Comparison of ENCODE assay signal across 9 cellular contexts in the genomic region with DNA sequence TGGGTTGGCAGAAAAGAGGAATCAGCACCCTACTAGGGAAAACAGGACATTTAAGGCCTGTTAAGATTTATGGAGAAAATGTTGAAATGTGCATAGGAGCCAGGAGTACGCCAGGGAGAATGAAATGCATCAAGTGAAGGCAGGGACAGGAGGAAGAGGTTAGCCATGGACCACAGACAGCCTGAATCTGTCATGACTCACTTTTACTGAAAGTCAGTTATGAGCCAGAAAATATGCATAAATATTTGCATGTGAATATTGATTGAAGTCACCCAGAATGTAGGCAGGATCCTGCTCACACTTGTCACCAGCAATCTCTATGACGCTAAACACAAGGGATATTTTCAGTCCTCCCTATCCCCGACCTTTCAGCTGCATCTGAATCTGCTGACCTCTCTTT. TPM values are rescaled to one million over a fixed set of nuclear protein-coding genes. Genes with fewer than 3 reads are reported as not detected.
DNase-seq lines count a peak whose midpoint lies in the region; TF ChIP-seq lines count a peak whose summit lies in the region.
"Had no signal": no experiment of that assay in that cellular context is flagged by ENCODE, and none has a peak within 500 bp of the region (broad histone marks: within the 10 kb centered on the region; RNA-seq: fewer than 3 reads in every experiment).

No MANE protein-coding gene starts in this region.

- DNase-seq in GM03348 (ENCODE audit: low spot score): peak; percentile 86
- peak; percentile 88 for DNase-seq in HFF-Myc (ENCODE audit: extremely low read depth, low read depth)
- DNase-seq in RPMI7951 (ENCODE audit: low read depth): peak; percentile 76
- DNase-seq in fibroblast of villous mesenchyme (ENCODE audit: low read depth): peak; percentile 98
- DNase-seq in LoVo (ENCODE audit: low spot score): no peak
- no peak for DNase-seq in NCI-H446 treated with DMSO at 0.1 percent for 48 hours (lab: John Stamatoyannopoulos, UW)
- no peak for DNase-seq in NCI-H2029 treated with DMSO at 0.1 percent for 48 hours (lab: John Stamatoyannopoulos, UW)
- no peak for DNase-seq in UCSD-AML1 (lab: John Stamatoyannopoulos, UW; ENCODE audit: unreplicated experiment)
- DNase-seq: NCI-H446 had no signal

- H3K4me3 ChIP-seq in HFF-Myc (replicated peaks; ENCODE audit: low read depth, low read length) (no peak overlapping the region), fibroblast of villous mesenchyme (ENCODE audit: low read depth, low read length) (no peak overlapping the region)

- TF ChIP-seq CTCF in HFF-Myc (IDR thresholded peaks at IDR 0.05; ENCODE audit: low read depth, low read length, missing control alignments) (no peak), fibroblast of villous mesenchyme (IDR thresholded peaks at IDR 0.05; ENCODE audit: insufficient read depth, low read depth, low read length) (no peak)

RNA-seq across cellular contexts. Expression of gene CDK17, which starts 25.1 kb away (rescaled TPM):
- 26.0 and 26.2 TPM in 2 replicates for total RNA-seq in RPMI7951 (2014; rRNA removed; shearing (Covaris generic))
- total RNA-seq in fibroblast of villous mesenchyme: 61.5 and 73.8 TPM in 2 replicates

Comparison
In these comparisons a context has a peak if more than half of its experiments do, and no peak if none do; other contexts are left out.
1. DNase-seq: peak in GM03348 (single experiment), HFF-Myc (single experiment), RPMI7951 (single experiment) and fibroblast of villous mesenchyme (single experiment); none in LoVo (single experiment), NCI-H446 treated with DMSO at 0.1 percent for 48 hours (single experiment), NCI-H2029 treated with DMSO at 0.1 percent for 48 hours (single experiment) and UCSD-AML1 (single experiment).